ENCODE assay signal across 35 cellular contexts in the genomic region with DNA sequence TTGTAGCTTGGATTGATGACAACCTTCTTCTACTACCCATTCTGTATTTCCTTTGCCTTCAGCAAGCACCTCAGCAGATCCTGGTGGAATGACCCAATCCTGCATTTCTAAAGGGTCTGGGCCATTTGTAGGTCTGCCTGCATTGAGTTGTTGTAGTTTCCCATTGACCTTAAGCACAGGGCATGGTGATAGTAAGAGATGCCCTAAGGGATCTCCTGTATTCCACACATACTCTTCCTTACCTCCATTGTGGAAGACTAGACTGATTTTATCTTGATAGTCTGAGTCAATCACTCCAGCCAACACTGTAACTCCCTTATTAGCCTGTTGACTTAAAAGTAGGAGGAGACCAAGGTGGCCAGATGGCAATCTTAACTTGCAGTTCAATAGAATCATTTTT.
"Had no signal": no experiment of that assay in that cellular context is flagged by ENCODE, and none has a peak within 500 bp of the region (broad histone marks: within the 10 kb centered on the region; RNA-seq: fewer than 3 reads in every experiment).

No MANE protein-coding gene starts in this region.

- H3K27ac ChIP-seq: KMS-11 had no signal

- DNase-seq: Karpas-422, Kasumi-1, KBM-7, KG1, MG63, MM.1S, MV-4-11, NCI-H1048, NCI-H1092, NCI-H1092 treated with DMSO at 0.1 percent for 48 hours, NCI-H1105, NCI-H1105 treated with DMSO at 0.1 percent for 48 hours, NCI-H1417, NCI-H1417 treated with DMSO at 0.1 percent for 48 hours, NCI-H1436, NCI-H1436 treated with DMSO at 0.1 percent for 48 hours, NCI-H146, NCI-H1694, NCI-H1694 treated with DMSO at 0.1 percent for 48 hours, NCI-H187, NCI-H187 treated with DMSO at 0.1 percent for 48 hours, NCI-H1930, NCI-H2029, NCI-H2029 treated with DMSO at 0.1 percent for 48 hours, NCI-H2081, NCI-H2081 treated with DMSO at 0.1 percent for 48 hours, NCI-H2107, NCI-H2171, NCI-H2171 treated with DMSO at 0.1 percent for 48 hours, NCI-H2227 treated with DMSO at 0.1 percent for 48 hours, NCI-H226, NCI-H345, NCI-H446, NCI-H446 treated with DMSO at 0.1 percent for 48 hours had no signal

- H3K4me3 ChIP-seq: MG63 had no signal

- H3K9ac ChIP-seq: KMS-11 had no signal

- H3K9me3 ChIP-seq: MG63 had no signal

- H3K36me3 ChIP-seq: MG63 had no signal

- H3K4me2 ChIP-seq: KMS-11 had no signal
